In the genomic region with DNA sequence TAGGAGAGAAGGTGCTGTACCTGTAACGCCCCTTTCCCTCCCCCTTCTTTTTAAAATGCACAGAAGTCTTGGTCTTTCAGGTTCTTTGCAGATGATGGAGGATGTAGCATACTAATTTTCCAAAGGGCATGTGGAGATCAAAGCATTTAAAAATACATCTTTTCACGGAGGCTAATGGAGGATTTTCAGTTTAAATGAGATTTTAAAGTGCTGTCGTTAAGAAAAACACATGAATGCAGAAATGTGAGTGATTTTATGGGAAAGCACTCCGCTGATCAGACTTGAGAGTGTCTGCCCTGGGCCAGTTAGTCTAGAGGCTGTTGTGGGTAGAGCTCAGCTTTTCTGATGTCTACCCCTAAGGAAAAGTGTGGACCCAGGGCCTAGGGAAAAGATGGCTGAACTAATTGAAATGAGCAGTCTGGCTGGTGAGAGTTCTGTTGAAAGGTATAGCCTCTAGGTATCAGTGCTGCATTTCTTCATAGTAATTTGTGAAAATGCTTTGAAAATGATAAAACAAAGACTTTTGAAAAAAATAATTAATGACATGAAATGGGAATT, we compare ENCODE assay signal across 2 cellular contexts.
TF ChIP-seq lines count a peak whose summit lies in the region.

No MANE protein-coding gene starts in this region.

TF ChIP-seq in HCT116, 20 proteins besides CTCF, POLR2A, EP300 and RAD21 (continued from another document):
- TF ChIP-seq, protein P1, sequence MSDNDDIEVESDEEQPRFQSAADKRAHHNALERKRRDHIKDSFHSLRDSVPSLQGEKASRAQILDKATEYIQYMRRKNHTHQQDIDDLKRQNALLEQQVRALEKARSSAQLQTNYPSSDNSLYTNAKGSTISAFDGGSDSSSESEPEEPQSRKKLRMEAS (IDR thresholded peaks at IDR 0.05), result no peak
- TF ChIP-seq, protein P2, sequence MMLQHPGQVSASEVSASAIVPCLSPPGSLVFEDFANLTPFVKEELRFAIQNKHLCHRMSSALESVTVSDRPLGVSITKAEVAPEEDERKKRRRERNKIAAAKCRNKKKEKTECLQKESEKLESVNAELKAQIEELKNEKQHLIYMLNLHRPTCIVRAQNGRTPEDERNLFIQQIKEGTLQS (IDR thresholded peaks at IDR 0.05), result no peak
- TF ChIP-seq EZH2phosphoT487 (IDR thresholded peaks at IDR 0.05; ENCODE audit: borderline replicate concordance) (no peak), YY1 (IDR thresholded peaks at IDR 0.05; ENCODE audit: extremely low read depth, insufficient replicate concordance, low read depth, low read length) (no peak), SRF (IDR thresholded peaks at IDR 0.05; ENCODE audit: low read depth) (no peak)
TF ChIP-seq in HCT116: peak in this region for 0.

TF ChIP-seq in WTC11, 78 proteins besides CTCF, POLR2A, EP300 and RAD21 (continued from another document):
- TF ChIP-seq, protein P3, sequence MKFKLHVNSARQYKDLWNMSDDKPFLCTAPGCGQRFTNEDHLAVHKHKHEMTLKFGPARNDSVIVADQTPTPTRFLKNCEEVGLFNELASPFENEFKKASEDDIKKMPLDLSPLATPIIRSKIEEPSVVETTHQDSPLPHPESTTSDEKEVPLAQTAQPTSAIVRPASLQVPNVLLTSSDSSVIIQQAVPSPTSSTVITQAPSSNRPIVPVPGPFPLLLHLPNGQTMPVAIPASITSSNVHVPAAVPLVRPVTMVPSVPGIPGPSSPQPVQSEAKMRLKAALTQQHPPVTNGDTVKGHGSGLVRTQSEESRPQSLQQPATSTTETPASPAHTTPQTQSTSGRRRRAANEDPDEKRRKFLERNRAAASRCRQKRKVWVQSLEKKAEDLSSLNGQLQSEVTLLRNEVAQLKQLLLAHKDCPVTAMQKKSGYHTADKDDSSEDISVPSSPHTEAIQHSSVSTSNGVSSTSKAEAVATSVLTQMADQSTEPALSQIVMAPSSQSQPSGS (CRISPR knock-in tag; IDR thresholded peaks at IDR 0.05; ENCODE audit: borderline replicate concordance, low read depth), result no peak
- no peak for TF ChIP-seq JUN (CRISPR knock-in tag; IDR thresholded peaks at IDR 0.05)
- no peak for TF ChIP-seq NR3C1 (CRISPR knock-in tag; conservative IDR thresholded peaks at IDR 0.05; ENCODE audit: low read depth)
- no peak for TF ChIP-seq GRHL2 (CRISPR knock-in tag; IDR thresholded peaks at IDR 0.05; ENCODE audit: insufficient replicate concordance, severe bottlenecking)
- TF ChIP-seq, protein P4, sequence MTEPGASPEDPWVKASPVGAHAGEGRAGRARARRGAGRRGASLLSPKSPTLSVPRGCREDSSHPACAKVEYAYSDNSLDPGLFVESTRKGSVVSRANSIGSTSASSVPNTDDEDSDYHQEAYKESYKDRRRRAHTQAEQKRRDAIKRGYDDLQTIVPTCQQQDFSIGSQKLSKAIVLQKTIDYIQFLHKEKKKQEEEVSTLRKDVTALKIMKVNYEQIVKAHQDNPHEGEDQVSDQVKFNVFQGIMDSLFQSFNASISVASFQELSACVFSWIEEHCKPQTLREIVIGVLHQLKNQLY (CRISPR knock-in tag; IDR thresholded peaks at IDR 0.05), result no peak
- no peak for TF ChIP-seq EMX1 (CRISPR knock-in tag; IDR thresholded peaks at IDR 0.05)
- no peak for TF ChIP-seq ZNF138 (CRISPR knock-in tag; conservative IDR thresholded peaks at IDR 0.05)
- TF ChIP-seq, protein P5, sequence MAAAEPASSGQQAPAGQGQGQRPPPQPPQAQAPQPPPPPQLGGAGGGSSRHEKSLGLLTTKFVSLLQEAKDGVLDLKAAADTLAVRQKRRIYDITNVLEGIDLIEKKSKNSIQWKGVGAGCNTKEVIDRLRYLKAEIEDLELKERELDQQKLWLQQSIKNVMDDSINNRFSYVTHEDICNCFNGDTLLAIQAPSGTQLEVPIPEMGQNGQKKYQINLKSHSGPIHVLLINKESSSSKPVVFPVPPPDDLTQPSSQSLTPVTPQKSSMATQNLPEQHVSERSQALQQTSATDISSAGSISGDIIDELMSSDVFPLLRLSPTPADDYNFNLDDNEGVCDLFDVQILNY (CRISPR knock-in tag; IDR thresholded peaks at IDR 0.05), result no peak
- TF ChIP-seq, protein P6, sequence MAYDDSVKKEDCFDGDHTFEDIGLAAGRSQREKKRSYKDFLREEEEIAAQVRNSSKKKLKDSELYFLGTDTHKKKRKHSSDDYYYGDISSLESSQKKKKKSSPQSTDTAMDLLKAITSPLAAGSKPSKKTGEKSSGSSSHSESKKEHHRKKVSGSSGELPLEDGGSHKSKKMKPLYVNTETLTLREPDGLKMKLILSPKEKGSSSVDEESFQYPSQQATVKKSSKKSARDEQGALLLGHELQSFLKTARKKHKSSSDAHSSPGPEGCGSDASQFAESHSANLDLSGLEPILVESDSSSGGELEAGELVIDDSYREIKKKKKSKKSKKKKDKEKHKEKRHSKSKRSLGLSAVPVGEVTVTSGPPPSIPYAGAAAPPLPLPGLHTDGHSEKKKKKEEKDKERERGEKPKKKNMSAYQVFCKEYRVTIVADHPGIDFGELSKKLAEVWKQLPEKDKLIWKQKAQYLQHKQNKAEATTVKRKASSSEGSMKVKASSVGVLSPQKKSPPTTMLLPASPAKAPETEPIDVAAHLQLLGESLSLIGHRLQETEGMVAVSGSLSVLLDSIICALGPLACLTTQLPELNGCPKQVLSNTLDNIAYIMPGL (CRISPR knock-in tag; IDR thresholded peaks at IDR 0.05), result no peak
- no peak for TF ChIP-seq ZNF232 (CRISPR knock-in tag; IDR thresholded peaks at IDR 0.05)
- no peak for TF ChIP-seq ZNF396 (CRISPR knock-in tag; IDR thresholded peaks at IDR 0.05; ENCODE audit: borderline replicate concordance)
- no peak for TF ChIP-seq ATF1 (CRISPR knock-in tag; IDR thresholded peaks at IDR 0.05)
- no peak for TF ChIP-seq FOXP1 (CRISPR knock-in tag; IDR thresholded peaks at IDR 0.05; ENCODE audit: borderline replicate concordance)
- no peak for TF ChIP-seq NFATC4 (CRISPR knock-in tag; IDR thresholded peaks at IDR 0.05)
- no peak for TF ChIP-seq NFE2L1 (CRISPR knock-in tag; IDR thresholded peaks at IDR 0.05)
- TF ChIP-seq, protein P7, sequence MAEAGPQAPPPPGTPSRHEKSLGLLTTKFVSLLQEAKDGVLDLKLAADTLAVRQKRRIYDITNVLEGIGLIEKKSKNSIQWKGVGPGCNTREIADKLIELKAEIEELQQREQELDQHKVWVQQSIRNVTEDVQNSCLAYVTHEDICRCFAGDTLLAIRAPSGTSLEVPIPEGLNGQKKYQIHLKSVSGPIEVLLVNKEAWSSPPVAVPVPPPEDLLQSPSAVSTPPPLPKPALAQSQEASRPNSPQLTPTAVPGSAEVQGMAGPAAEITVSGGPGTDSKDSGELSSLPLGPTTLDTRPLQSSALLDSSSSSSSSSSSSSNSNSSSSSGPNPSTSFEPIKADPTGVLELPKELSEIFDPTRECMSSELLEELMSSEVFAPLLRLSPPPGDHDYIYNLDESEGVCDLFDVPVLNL (CRISPR knock-in tag; IDR thresholded peaks at IDR 0.05; ENCODE audit: borderline replicate concordance, low read depth), result no peak
- TF ChIP-seq, protein P8, sequence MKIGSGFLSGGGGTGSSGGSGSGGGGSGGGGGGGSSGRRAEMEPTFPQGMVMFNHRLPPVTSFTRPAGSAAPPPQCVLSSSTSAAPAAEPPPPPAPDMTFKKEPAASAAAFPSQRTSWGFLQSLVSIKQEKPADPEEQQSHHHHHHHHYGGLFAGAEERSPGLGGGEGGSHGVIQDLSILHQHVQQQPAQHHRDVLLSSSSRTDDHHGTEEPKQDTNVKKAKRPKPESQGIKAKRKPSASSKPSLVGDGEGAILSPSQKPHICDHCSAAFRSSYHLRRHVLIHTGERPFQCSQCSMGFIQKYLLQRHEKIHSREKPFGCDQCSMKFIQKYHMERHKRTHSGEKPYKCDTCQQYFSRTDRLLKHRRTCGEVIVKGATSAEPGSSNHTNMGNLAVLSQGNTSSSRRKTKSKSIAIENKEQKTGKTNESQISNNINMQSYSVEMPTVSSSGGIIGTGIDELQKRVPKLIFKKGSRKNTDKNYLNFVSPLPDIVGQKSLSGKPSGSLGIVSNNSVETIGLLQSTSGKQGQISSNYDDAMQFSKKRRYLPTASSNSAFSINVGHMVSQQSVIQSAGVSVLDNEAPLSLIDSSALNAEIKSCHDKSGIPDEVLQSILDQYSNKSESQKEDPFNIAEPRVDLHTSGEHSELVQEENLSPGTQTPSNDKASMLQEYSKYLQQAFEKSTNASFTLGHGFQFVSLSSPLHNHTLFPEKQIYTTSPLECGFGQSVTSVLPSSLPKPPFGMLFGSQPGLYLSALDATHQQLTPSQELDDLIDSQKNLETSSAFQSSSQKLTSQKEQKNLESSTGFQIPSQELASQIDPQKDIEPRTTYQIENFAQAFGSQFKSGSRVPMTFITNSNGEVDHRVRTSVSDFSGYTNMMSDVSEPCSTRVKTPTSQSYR (CRISPR knock-in tag; IDR thresholded peaks at IDR 0.05), result no peak
TF ChIP-seq in WTC11: peak in this region for 0.
